In genomic region chr2:86297382-86298147, GRCh38 we compare ENCODE assay signal across 2 cellular contexts.
TF ChIP-seq lines count a peak whose summit lies in the region.

No MANE protein-coding gene starts in this region.

TF ChIP-seq in IMR-90, 13 proteins besides CTCF, POLR2A, EP300 and RAD21:
- TF ChIP-seq MAFK (IDR thresholded peaks at IDR 0.05; ENCODE audit: low read depth, low read length) = no peak
- TF ChIP-seq CEBPB (IDR thresholded peaks at IDR 0.05; ENCODE audit: low read depth, low read length) = no peak
- TF ChIP-seq CHD1 (IDR thresholded peaks at IDR 0.05; ENCODE audit: low read depth, low read length) = no peak
- TF ChIP-seq, protein P1, sequence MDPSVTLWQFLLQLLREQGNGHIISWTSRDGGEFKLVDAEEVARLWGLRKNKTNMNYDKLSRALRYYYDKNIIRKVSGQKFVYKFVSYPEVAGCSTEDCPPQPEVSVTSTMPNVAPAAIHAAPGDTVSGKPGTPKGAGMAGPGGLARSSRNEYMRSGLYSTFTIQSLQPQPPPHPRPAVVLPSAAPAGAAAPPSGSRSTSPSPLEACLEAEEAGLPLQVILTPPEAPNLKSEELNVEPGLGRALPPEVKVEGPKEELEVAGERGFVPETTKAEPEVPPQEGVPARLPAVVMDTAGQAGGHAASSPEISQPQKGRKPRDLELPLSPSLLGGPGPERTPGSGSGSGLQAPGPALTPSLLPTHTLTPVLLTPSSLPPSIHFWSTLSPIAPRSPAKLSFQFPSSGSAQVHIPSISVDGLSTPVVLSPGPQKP (IDR thresholded peaks at IDR 0.05; ENCODE audit: borderline replicate concordance, low read depth, low read length) = no peak

TF ChIP-seq in GM12878, 131 proteins besides CTCF, POLR2A, EP300 and RAD21:
- TF ChIP-seq MYC (IDR thresholded peaks at IDR 0.05; ENCODE audit: insufficient read depth, insufficient read length, insufficient replicate concordance, low read length, severe bottlenecking) (no peak), SMC3 (IDR thresholded peaks at IDR 0.05; ENCODE audit: borderline replicate concordance, low read length) (peak; percentile 84), ZBTB11 (CRISPR knock-in tag; IDR thresholded peaks at IDR 0.05) (no peak), YY1 (IDR thresholded peaks at IDR 0.05; ENCODE audit: low read depth, low read length) (peak; percentile 46; the same call in 1 of the 2 replicates)
- TF ChIP-seq, protein P2, sequence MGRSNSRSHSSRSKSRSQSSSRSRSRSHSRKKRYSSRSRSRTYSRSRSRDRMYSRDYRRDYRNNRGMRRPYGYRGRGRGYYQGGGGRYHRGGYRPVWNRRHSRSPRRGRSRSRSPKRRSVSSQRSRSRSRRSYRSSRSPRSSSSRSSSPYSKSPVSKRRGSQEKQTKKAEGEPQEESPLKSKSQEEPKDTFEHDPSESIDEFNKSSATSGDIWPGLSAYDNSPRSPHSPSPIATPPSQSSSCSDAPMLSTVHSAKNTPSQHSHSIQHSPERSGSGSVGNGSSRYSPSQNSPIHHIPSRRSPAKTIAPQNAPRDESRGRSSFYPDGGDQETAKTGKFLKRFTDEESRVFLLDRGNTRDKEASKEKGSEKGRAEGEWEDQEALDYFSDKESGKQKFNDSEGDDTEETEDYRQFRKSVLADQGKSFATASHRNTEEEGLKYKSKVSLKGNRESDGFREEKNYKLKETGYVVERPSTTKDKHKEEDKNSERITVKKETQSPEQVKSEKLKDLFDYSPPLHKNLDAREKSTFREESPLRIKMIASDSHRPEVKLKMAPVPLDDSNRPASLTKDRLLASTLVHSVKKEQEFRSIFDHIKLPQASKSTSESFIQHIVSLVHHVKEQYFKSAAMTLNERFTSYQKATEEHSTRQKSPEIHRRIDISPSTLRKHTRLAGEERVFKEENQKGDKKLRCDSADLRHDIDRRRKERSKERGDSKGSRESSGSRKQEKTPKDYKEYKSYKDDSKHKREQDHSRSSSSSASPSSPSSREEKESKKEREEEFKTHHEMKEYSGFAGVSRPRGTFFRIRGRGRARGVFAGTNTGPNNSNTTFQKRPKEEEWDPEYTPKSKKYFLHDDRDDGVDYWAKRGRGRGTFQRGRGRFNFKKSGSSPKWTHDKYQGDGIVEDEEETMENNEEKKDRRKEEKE (IDR thresholded peaks at IDR 0.05) = no peak
- TF ChIP-seq, protein P3, sequence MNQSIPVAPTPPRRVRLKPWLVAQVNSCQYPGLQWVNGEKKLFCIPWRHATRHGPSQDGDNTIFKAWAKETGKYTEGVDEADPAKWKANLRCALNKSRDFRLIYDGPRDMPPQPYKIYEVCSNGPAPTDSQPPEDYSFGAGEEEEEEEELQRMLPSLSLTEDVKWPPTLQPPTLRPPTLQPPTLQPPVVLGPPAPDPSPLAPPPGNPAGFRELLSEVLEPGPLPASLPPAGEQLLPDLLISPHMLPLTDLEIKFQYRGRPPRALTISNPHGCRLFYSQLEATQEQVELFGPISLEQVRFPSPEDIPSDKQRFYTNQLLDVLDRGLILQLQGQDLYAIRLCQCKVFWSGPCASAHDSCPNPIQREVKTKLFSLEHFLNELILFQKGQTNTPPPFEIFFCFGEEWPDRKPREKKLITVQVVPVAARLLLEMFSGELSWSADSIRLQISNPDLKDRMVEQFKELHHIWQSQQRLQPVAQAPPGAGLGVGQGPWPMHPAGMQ (IDR thresholded peaks at IDR 0.05; ENCODE audit: borderline replicate concordance) = no peak
